In genomic region chr10:130042386-130042785, GRCh38 we compare ENCODE assay signal across 16 cellular contexts.
A peak's percentile ranks its signal among the peaks of the same experiment; 100 is the strongest.
DNase-seq lines count a peak whose midpoint lies in the region; ATAC-seq, FAIRE-seq and TF ChIP-seq lines count a peak whose summit lies in the region.
"Had no signal": no experiment of that assay in that cellular context is flagged by ENCODE, and none has a peak within 500 bp of the region (broad histone marks: within the 10 kb centered on the region; RNA-seq: fewer than 3 reads in every experiment).

No MANE protein-coding gene starts in this region.

- no peak for TF ChIP-seq CTCF in right lobe of liver (IDR thresholded peaks at IDR 0.05)
- no peak for TF ChIP-seq CTCF in HepG2 (CRISPR knock-in tag; IDR thresholded peaks at IDR 0.05)
- no peak for TF ChIP-seq CTCF in spleen (IDR thresholded peaks at IDR 0.05 in 8 of 11, conservative IDR thresholded peaks at IDR 0.05 in 3 of 11)

- peaks cover 6% of the 10 kb centered on the region for H3K27me3 Mint-ChIP-seq in activated T-helper 17 cell treated with anti-CD3 and anti-CD28 coated beads, Interleukin-2, amount 50 U/mL, for 72 hours

- 47% methylated on average over 14 of the region's 14 CpGs for WGBS in right lobe of liver (ENCODE audit: insufficient coverage, low coverage, low lambda C conversion rate, missing lambda C conversion rate)
- 21% methylated on average over 13 of the region's 14 CpGs for WGBS in HepG2 (ENCODE audit: low lambda C conversion rate)
- WGBS in mesenchymal stem cell = 76% methylated on average over 14 of the region's 14 CpGs
- 49 to 63% (median 55%) methylated on average over 14 of the region's 14 CpGs for WGBS in spleen, 5 donors

- H3K79me1 ChIP-seq in mesenchymal stem cell (replicated peaks; ENCODE audit: low read length, poor library complexity, severe bottlenecking) = no peaks in the 10 kb centered on the region

- no peak overlapping the region for H3K4me2 ChIP-seq in HepG2 (ENCODE audit: low read depth, low read length)
- no peak overlapping the region for H3K4me2 ChIP-seq in mesenchymal stem cell (ENCODE audit: low read length, poor library complexity, severe bottlenecking)

- H3K27ac ChIP-seq in right lobe of liver = no peak overlapping the region
- no peak overlapping the region for H3K27ac ChIP-seq in HepG2 (ENCODE audit: extremely low read length, insufficient read depth, low read length)
- no peak overlapping the region for H3K27ac ChIP-seq in mesenchymal stem cell (ENCODE audit: low read length, poor library complexity, severe bottlenecking)
- H3K27ac ChIP-seq in spleen = no peak overlapping the region
- H3K27ac ChIP-seq: BLaER1 had no signal

- no peaks in the 10 kb centered on the region for H3K27me3 ChIP-seq in right lobe of liver
- H3K27me3 ChIP-seq in HepG2 (ENCODE audit: control insufficient read depth in 1 of 2, insufficient read depth in 2 of 2, low read length in 2 of 2) = peaks cover 5 to 59% of the 10 kb centered on the region in 2 experiments; a peak in 4 of 5 replicates
- peaks cover 0 to 5% of the 10 kb centered on the region in 2 experiments for H3K27me3 ChIP-seq in mesenchymal stem cell (ENCODE audit: control insufficient read depth in 1 of 2, insufficient read depth in 1 of 2, low read length in 2 of 2)
- H3K27me3 ChIP-seq in spleen (replicated peaks in 1 of 7) = peaks cover 0 to 58% (median 3%) of the 10 kb centered on the region in 7 donors
- H3K27me3 ChIP-seq: BLaER1 had no signal

- H3K9me3 ChIP-seq in right lobe of liver (no peaks in the 10 kb centered on the region), HepG2 (ENCODE audit: low read length) (no peaks in the 10 kb centered on the region), mesenchymal stem cell (ENCODE audit: control insufficient read depth, low read length) (no peaks in the 10 kb centered on the region), spleen (no peaks in the 10 kb centered on the region)
- H3K9me3 ChIP-seq: BLaER1, HAP-1 had no signal

- DNase-seq in right lobe of liver (peak in 2 of 3 donors; percentile 10 to 18), HepG2 (ENCODE audit: low spot score) (no peak), mesenchymal stem cell (no peak), spleen (peak; percentile 39), NCI-H226 (no peak), iPS-NIHi7 (ENCODE audit: extremely low spot score) (no peak)
- DNase-seq: 8988T; CD4-positive, alpha-beta memory T cell; DMS79 treated with DMSO at 0.1 percent for 48 hours; GF-D8; GOT3 had no signal

- TF ChIP-seq EP300 in HepG2 (IDR thresholded peaks at IDR 0.05; ENCODE audit: low read depth in 2 of 2, low read length in 2 of 2) (no peak), HepG2 (CRISPR knock-in tag; IDR thresholded peaks at IDR 0.05; ENCODE audit: borderline replicate concordance) (no peak)

- H3K4me1 Mint-ChIP-seq in activated T-helper 17 cell treated with anti-CD3 and anti-CD28 coated beads, Interleukin-2, amount 50 U/mL, for 72 hours = no peaks in the 10 kb centered on the region
- H3K4me1 Mint-ChIP-seq: CD14-positive monocyte; CD4-positive, alpha-beta memory T cell had no signal

- no peak overlapping the region for H2BK12ac ChIP-seq in mesenchymal stem cell (ENCODE audit: low read length in 2 of 2)

- H3K9ac ChIP-seq in HepG2 (ENCODE audit: insufficient read depth, low read depth, low read length) (no peak overlapping the region), mesenchymal stem cell (ENCODE audit: low read length) (peak overlapping the region; percentile 58)
- H3K9ac ChIP-seq: BLaER1 had no signal

- no peak overlapping the region for H3K4me3 Mint-ChIP-seq in activated T-helper 17 cell treated with anti-CD3 and anti-CD28 coated beads, Interleukin-2, amount 50 U/mL, for 72 hours
- H3K4me3 Mint-ChIP-seq: CD14-positive monocyte; CD4-positive, alpha-beta memory T cell had no signal

- no peaks in the 10 kb centered on the region for H3K36me3 Mint-ChIP-seq in activated T-helper 17 cell treated with anti-CD3 and anti-CD28 coated beads, Interleukin-2, amount 50 U/mL, for 72 hours (ENCODE audit: low read depth)
- H3K36me3 Mint-ChIP-seq: CD14-positive monocyte; CD4-positive, alpha-beta memory T cell had no signal

- TF ChIP-seq POLR2A in right lobe of liver (IDR thresholded peaks at IDR 0.05) = no peak
- TF ChIP-seq POLR2A in HepG2 (IDR thresholded peaks at IDR 0.05; ENCODE audit: insufficient read depth in 1 of 2, low read depth in 2 of 2, low read length in 2 of 2) = no peak
- no peak for TF ChIP-seq POLR2A in spleen (IDR thresholded peaks at IDR 0.05)

- no peak for TF ChIP-seq RAD21 in HepG2 (CRISPR knock-in tag; IDR thresholded peaks at IDR 0.05)

- no peak overlapping the region for H2BK120ac ChIP-seq in mesenchymal stem cell (ENCODE audit: low read depth, low read length)

- no peak overlapping the region for H2BK15ac ChIP-seq in mesenchymal stem cell (ENCODE audit: low read depth, poor library complexity, severe bottlenecking)

- no peak overlapping the region for H3K14ac ChIP-seq in mesenchymal stem cell (ENCODE audit: low read length in 2 of 2)

- no peaks in the 10 kb centered on the region for H3K79me2 ChIP-seq in HepG2 (ENCODE audit: insufficient read depth, low read length)

- no peak overlapping the region for H4K8ac ChIP-seq in mesenchymal stem cell (ENCODE audit: low read length)

- no peak overlapping the region for H2BK5ac ChIP-seq in mesenchymal stem cell (ENCODE audit: low read depth, low read length, poor library complexity, severe bottlenecking)

- H3K9me3 Mint-ChIP-seq in activated T-helper 17 cell treated with anti-CD3 and anti-CD28 coated beads, Interleukin-2, amount 50 U/mL, for 72 hours = no peaks in the 10 kb centered on the region

- no peak overlapping the region for H3K23ac ChIP-seq in mesenchymal stem cell (ENCODE audit: low read length in 2 of 2)

- intact Hi-C loops in right lobe of liver (cut with DNase I) (no loop called here), HepG2 (cut with micrococcal nuclease; ENCODE audit: unreplicated experiment) (no loop called here), spleen (cut with DNase I; ENCODE audit: low total_unique reads) (no loop called here)

- H3K36me3 ChIP-seq in right lobe of liver (no peaks in the 10 kb centered on the region), HepG2 (replicated peaks in 1 of 2; ENCODE audit: control insufficient read depth in 1 of 2, insufficient read depth in 2 of 2, low read length in 2 of 2) (no peaks in the 10 kb centered on the region), mesenchymal stem cell (ENCODE audit: control insufficient read depth in 1 of 2, insufficient read depth in 2 of 2, low read depth in 1 of 2, low read length in 2 of 2) (no peaks in the 10 kb centered on the region), spleen (no peaks in the 10 kb centered on the region)
- H3K36me3 ChIP-seq: BLaER1, HAP-1 had no signal

- H4K91ac ChIP-seq in mesenchymal stem cell (ENCODE audit: low read length) = no peak overlapping the region

- no peak overlapping the region for H3K4me3 ChIP-seq in right lobe of liver
- H3K4me3 ChIP-seq in HepG2 (replicated peaks in 1 of 3; ENCODE audit: insufficient read depth in 1 of 3, low read depth in 2 of 3, low read length in 3 of 3) = no peak overlapping the region
- H3K4me3 ChIP-seq in mesenchymal stem cell (ENCODE audit: insufficient read depth in 1 of 2, low read depth in 1 of 2, low read length in 2 of 2) = peak overlapping the region in 1 of 2 experiments; percentile 42
- H3K4me3 ChIP-seq in spleen = no peak overlapping the region
- H3K4me3 ChIP-seq: BLaER1, GM12878, HAP-1 had no signal

- POLR2A ChIA-PET in HepG2 (lab: Yijun Ruan, JAX) = no interaction called here

- no TSS peak for BruUV-seq in HepG2 (replicated peaks; lab: Mats Ljungman, UMichigan)

- no peaks in the 10 kb centered on the region for H3K4me1 ChIP-seq in right lobe of liver
- H3K4me1 ChIP-seq in HepG2 (ENCODE audit: insufficient read depth, low read length) = no peaks in the 10 kb centered on the region
- no peaks in the 10 kb centered on the region for H3K4me1 ChIP-seq in mesenchymal stem cell (ENCODE audit: control insufficient read depth, insufficient read depth, low read depth, low read length)
- no peaks in the 10 kb centered on the region for H3K4me1 ChIP-seq in spleen
- H3K4me1 ChIP-seq: HAP-1 had no signal

- ATAC-seq in right lobe of liver = no peak
- ATAC-seq in HepG2 = no peak
- no peak for ATAC-seq in activated T-helper 17 cell treated with anti-CD3 and anti-CD28 coated beads, Interleukin-2, amount 50 U/mL, for 72 hours (replicated peaks)
- ATAC-seq: GM12878 had no signal

- no peak overlapping the region for H3K18ac ChIP-seq in mesenchymal stem cell (ENCODE audit: low read depth in 1 of 2, low read length in 2 of 2)

- CTCF ChIA-PET in HepG2 (lab: Yijun Ruan, JAX; ENCODE audit: low intra/inter-chr PET ratio, low total read pairs) = no interaction called here

- no peak overlapping the region for H3K4ac ChIP-seq in mesenchymal stem cell (ENCODE audit: low read depth in 1 of 2, low read length in 2 of 2)

- H2AFZ ChIP-seq in HepG2 (ENCODE audit: low read length) = no peak overlapping the region
- H2AFZ ChIP-seq in mesenchymal stem cell (ENCODE audit: low read depth, low read length) = no peak overlapping the region

- no peak overlapping the region for H2AK5ac ChIP-seq in mesenchymal stem cell (ENCODE audit: low read length, severe bottlenecking)

- no peaks in the 10 kb centered on the region for H4K20me1 ChIP-seq in HepG2 (ENCODE audit: insufficient read depth, low read length)
- H4K20me1 ChIP-seq: BLaER1 had no signal

- no peak overlapping the region for H3K27ac Mint-ChIP-seq in activated T-helper 17 cell treated with anti-CD3 and anti-CD28 coated beads, Interleukin-2, amount 50 U/mL, for 72 hours
- H3K27ac Mint-ChIP-seq: CD14-positive monocyte; CD4-positive, alpha-beta memory T cell had no signal

- no peak for FAIRE-seq in HepG2 (lab: Jason Lieb, UNC)
- FAIRE-seq: GM12878 had no signal

- in situ Hi-C loops in HepG2 (cut with HindIII; ENCODE audit: extremely low pct_ligation_motif_present, low pct_unique_long_range_greater_than_20kb) = no loop called here

TF ChIP-seq in HepG2, 621 proteins besides CTCF, POLR2A, EP300 and RAD21 (continues in another document):
- TF ChIP-seq ZNF143 (CRISPR knock-in tag; IDR thresholded peaks at IDR 0.05) = no peak
- TF ChIP-seq ZNF670 (CRISPR knock-in tag; IDR thresholded peaks at IDR 0.05; ENCODE audit: borderline replicate concordance) = no peak
- TF ChIP-seq ETV5 (CRISPR knock-in tag; IDR thresholded peaks at IDR 0.05; ENCODE audit: borderline replicate concordance) = no peak
- no peak for TF ChIP-seq MTA3 (CRISPR knock-in tag; IDR thresholded peaks at IDR 0.05)

Comparison
In these comparisons a context has a peak if more than half of its experiments do, and no peak if none do; other contexts are left out.
1. DNase-seq: peak in right lobe of liver (2 of 3) and spleen (single experiment); none in HepG2 (single experiment), mesenchymal stem cell (single experiment), NCI-H226 (single experiment) and iPS-NIHi7 (single experiment).